26 cellular contexts compared by ENCODE assay signal in the genomic region with DNA sequence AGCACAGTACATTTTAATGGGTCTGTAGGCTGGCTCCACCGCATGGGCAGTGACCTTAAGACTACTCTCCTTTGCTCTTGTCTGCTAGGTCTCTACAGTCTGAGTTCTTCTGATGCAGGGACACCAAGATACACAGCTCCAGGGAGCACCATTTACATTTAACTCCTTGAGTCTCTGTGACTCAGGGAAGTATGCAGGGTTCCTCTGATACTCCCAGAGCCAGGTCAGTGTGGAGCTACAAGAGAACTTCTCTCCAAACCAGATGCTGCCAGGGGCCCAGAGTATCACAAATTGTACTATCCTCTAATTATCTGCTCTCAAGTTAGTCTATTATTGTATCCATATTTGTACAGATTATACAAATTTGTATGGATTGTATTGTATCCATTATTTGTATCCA. TPM values are rescaled to one million over a fixed set of nuclear protein-coding genes. Genes with fewer than 3 reads are reported as not detected.
DNase-seq lines count a peak whose midpoint lies in the region; ATAC-seq, FAIRE-seq and TF ChIP-seq lines count a peak whose summit lies in the region.
"Had no signal": no experiment of that assay in that cellular context is flagged by ENCODE, and none has a peak within 500 bp of the region (broad histone marks: within the 10 kb centered on the region; RNA-seq: fewer than 3 reads in every experiment).

No MANE protein-coding gene starts in this region.

- no peak for FAIRE-seq in GM12892 (lab: Jason Lieb, UNC)
- FAIRE-seq: endometrium, H54 had no signal

- no peak overlapping the region for H2BK5ac ChIP-seq in IMR-90 (ENCODE audit: low read depth, low read length, poor library complexity, severe bottlenecking)

- TF ChIP-seq POLR2A in IMR-90 (IDR thresholded peaks at IDR 0.05; ENCODE audit: low read depth, low read length) = no peak
- TF ChIP-seq POLR2A in GM12892 (IDR thresholded peaks at IDR 0.05; ENCODE audit: low read depth, low read length) = no peak
- no peak for TF ChIP-seq POLR2A in esophagus squamous epithelium (IDR thresholded peaks at IDR 0.05)

- no peaks in the 10 kb centered on the region for H3K9me2 ChIP-seq in hepatocyte (replicated peaks; ENCODE audit: insufficient read depth)

- H3K4ac ChIP-seq in IMR-90 (ENCODE audit: low read depth, low read length) = 0 out of 2 replicates have a peak overlapping the region, but pooled peaks have one; percentile 20

- H4K5ac ChIP-seq in IMR-90 (ENCODE audit: low read depth, low read length) = no peak overlapping the region

- peak overlapping the region; percentile 23; the same call in 1 of the 2 replicates for H4K91ac ChIP-seq in IMR-90 (ENCODE audit: insufficient read depth, low read depth, low read length)

- peak overlapping the region; percentile 27; the same call in 1 of the 2 replicates for H3K14ac ChIP-seq in IMR-90 (replicated peaks; ENCODE audit: low read depth, low read length)

- no peaks in the 10 kb centered on the region for H3K27me3 Mint-ChIP-seq in CD4-positive, alpha-beta memory T cell
- H3K27me3 Mint-ChIP-seq: activated CD4-positive, alpha-beta memory T cell treated with anti-CD3 and anti-CD28 coated beads for 36 hours; stimulated activated memory B cell treated with anti-CD40 and anti-IgM and Interleukin-4, amounts not matched to agents 10 μg/mL and 1 μg/mL and 100 μg/mL, for 72 hours had no signal

- H3K4me2 ChIP-seq in IMR-90 (ENCODE audit: low read depth, low read length) (no peak overlapping the region), hepatocyte (no peak overlapping the region), smooth muscle cell (no peak overlapping the region)

- H3K18ac ChIP-seq in IMR-90 (ENCODE audit: low read depth, low read length) = no peak overlapping the region

- peak overlapping the region; percentile 12; the same call in 1 of the 3 replicates for H2BK15ac ChIP-seq in IMR-90 (ENCODE audit: low read depth, low read length)

- H2AFZ ChIP-seq in IMR-90 (replicated peaks; ENCODE audit: low read length, poor library complexity) (no peak overlapping the region), hepatocyte (no peak overlapping the region), smooth muscle cell (ENCODE audit: low read depth) (no peak overlapping the region)

- no peak overlapping the region for H3K23ac ChIP-seq in IMR-90 (ENCODE audit: low read depth, low read length)

- no TSS peak for BruUV-seq in IMR-90 (replicated peaks; lab: Mats Ljungman, UMichigan)

- CTCF ChIA-PET in CD4-positive, alpha-beta memory T cell (lab: Charles Lee; ENCODE audit: partially characterized antibody) = interaction anchor here (0.8 to 9.2 kb wide), 4 partner anchors 12 to 93 kb away, joined by 3 to 83 read pairs (median 55); a partner anchor contains a TSS
- CTCF ChIA-PET in IMR-90 (lab: Yijun Ruan, JAX) = interaction anchor here (1.2 kb wide), 1 partner anchor 11 kb away, joined by 3 read pairs; no protein-coding TSS in a partner anchor

- peaks cover 60 to 99% (median 77%) of the 10 kb centered on the region in 4 donors for H3K4me1 Mint-ChIP-seq in CD4-positive, alpha-beta memory T cell

- dilution Hi-C loops in IMR-90 (cut with HindIII; ENCODE audit: low sequenced_read_pairs, unreplicated experiment) = no loop called here

- H2BK20ac ChIP-seq in IMR-90 (ENCODE audit: low read depth, low read length) = peak overlapping the region; percentile 16; the same call in 1 of the 2 replicates

- H2BK120ac ChIP-seq in IMR-90 (ENCODE audit: low read depth, low read length) = peak overlapping the region; percentile 30; the same call in 1 of the 2 replicates

- TF ChIP-seq RAD21 in IMR-90 (IDR thresholded peaks at IDR 0.05; ENCODE audit: low read length) = no peak

- peaks cover 90% of the 10 kb centered on the region for H3K4me1 ChIP-seq in CD4-positive, alpha-beta memory T cell (ENCODE audit: insufficient read depth, low read length)
- H3K4me1 ChIP-seq in IMR-90 (ENCODE audit: control insufficient read depth, insufficient read depth, low read length) (peaks cover 26% of the 10 kb centered on the region), hepatocyte (ENCODE audit: insufficient read depth) (peaks cover 45% of the 10 kb centered on the region), smooth muscle cell (ENCODE audit: low read depth) (peaks cover 24% of the 10 kb centered on the region), esophagus squamous epithelium (peaks cover 18 to 62% (median 35%) of the 10 kb centered on the region in 3 donors)

- intact Hi-C loops in CD4-positive, alpha-beta memory T cell (cut with micrococcal nuclease) = no loop called here
- intact Hi-C loops in IMR-90 (cut with micrococcal nuclease) (loop anchor here (1.0 kb wide), 1 partner anchor 30 kb away; no protein-coding TSS in a partner anchor), esophagus squamous epithelium (cut with DNase I) (loop anchor here (10.0 kb wide), 1 partner anchor 63 kb away; no protein-coding TSS in a partner anchor)

- no peaks in the 10 kb centered on the region for H3K36me3 ChIP-seq in CD4-positive, alpha-beta memory T cell (ENCODE audit: insufficient read depth, low read length)
- H3K36me3 ChIP-seq in IMR-90 (ENCODE audit: control insufficient read depth, insufficient read depth, low read length) (no peaks in the 10 kb centered on the region), hepatocyte (replicated peaks; ENCODE audit: insufficient read depth, low read depth) (no peaks in the 10 kb centered on the region), smooth muscle cell (ENCODE audit: low read depth) (no peaks in the 10 kb centered on the region), esophagus squamous epithelium (no peaks in the 10 kb centered on the region)
- H3K36me3 ChIP-seq: SJSA1 had no signal

- H3K56ac ChIP-seq in IMR-90 (ENCODE audit: extremely low read depth, insufficient read depth, low read length) = no peak overlapping the region

- H4K20me1 ChIP-seq in IMR-90 (ENCODE audit: insufficient read depth, low read length) (no peaks in the 10 kb centered on the region), hepatocyte (ENCODE audit: insufficient read depth, poor library complexity, severe bottlenecking) (no peaks in the 10 kb centered on the region), smooth muscle cell (ENCODE audit: low read depth) (no peaks in the 10 kb centered on the region)

- TF ChIP-seq CTCF in IMR-90 (conservative IDR thresholded peaks at IDR 0.05; ENCODE audit: low read depth, low read length) (no peak), hepatocyte (IDR thresholded peaks at IDR 0.05; ENCODE audit: poor library complexity) (no peak), smooth muscle cell (IDR thresholded peaks at IDR 0.05; ENCODE audit: borderline replicate concordance, insufficient read depth, poor library complexity, severe bottlenecking) (no peak), esophagus squamous epithelium (IDR thresholded peaks at IDR 0.05) (no peak)

- no peaks in the 10 kb centered on the region for H3K79me2 ChIP-seq in hepatocyte
- no peaks in the 10 kb centered on the region for H3K79me2 ChIP-seq in smooth muscle cell (ENCODE audit: low read depth)

- peaks cover 0 to 2% of the 10 kb centered on the region in 2 donors for H3K36me3 Mint-ChIP-seq in CD4-positive, alpha-beta memory T cell
- H3K36me3 Mint-ChIP-seq: activated CD4-positive, alpha-beta memory T cell treated with anti-CD3 and anti-CD28 coated beads for 36 hours; CD8-positive, alpha-beta T cell; stimulated activated memory B cell treated with anti-CD40 and anti-IgM and Interleukin-4, amounts not matched to agents 10 μg/mL and 1 μg/mL and 100 μg/mL, for 72 hours had no signal

- H3K79me1 ChIP-seq in IMR-90 (ENCODE audit: low read depth in 1 of 2, low read length in 2 of 2) = peaks cover 0 to 6% of the 10 kb centered on the region in 2 experiments; a peak in 1 of 4 replicates

- peaks cover 44% of the 10 kb centered on the region for H3F3A ChIP-seq in smooth muscle cell (ENCODE audit: low read depth)

- H3K9ac ChIP-seq in IMR-90 (ENCODE audit: low read depth, low read length) = no peak overlapping the region
- H3K9ac ChIP-seq in smooth muscle cell (ENCODE audit: low read depth) = no peak overlapping the region

- no peak overlapping the region for H3K4me3 ChIP-seq in CD4-positive, alpha-beta memory T cell (ENCODE audit: low read length in 2 of 2)
- H3K4me3 ChIP-seq in IMR-90 (ENCODE audit: insufficient read depth, low read depth, low read length) (no peak overlapping the region), hepatocyte (no peak overlapping the region), smooth muscle cell (no peak overlapping the region), esophagus squamous epithelium (no peak overlapping the region)
- H3K4me3 ChIP-seq: SJSA1 had no signal

- no peaks in the 10 kb centered on the region for H3K9me3 ChIP-seq in CD4-positive, alpha-beta memory T cell (ENCODE audit: control insufficient read depth in 1 of 2, low read length in 2 of 2)
- H3K9me3 ChIP-seq in IMR-90 (ENCODE audit: control insufficient read depth, insufficient read depth, low read length) (peaks cover 3% of the 10 kb centered on the region; the same call in 1 of the 2 replicates), hepatocyte (ENCODE audit: low read depth) (no peaks in the 10 kb centered on the region), smooth muscle cell (replicated peaks; ENCODE audit: low read depth) (no peaks in the 10 kb centered on the region), esophagus squamous epithelium (no peaks in the 10 kb centered on the region)

- H3K27ac ChIP-seq in CD4-positive, alpha-beta memory T cell (ENCODE audit: low read depth, low read length) = no peak overlapping the region
- H3K27ac ChIP-seq in IMR-90 (ENCODE audit: insufficient read depth, low read length) (no peak overlapping the region), hepatocyte (peak overlapping the region; percentile 99), smooth muscle cell (ENCODE audit: low read depth) (peak overlapping the region; percentile 92), esophagus squamous epithelium (peak overlapping the region in 2 of 4 donors; percentile 40 to 87)
- H3K27ac ChIP-seq: SJSA1 had no signal

- peak overlapping the region in 5 of 7 donors; percentile 63 to 98 (median 93) for H3K27ac Mint-ChIP-seq in CD4-positive, alpha-beta memory T cell
- H3K27ac Mint-ChIP-seq: activated CD4-positive, alpha-beta memory T cell treated with anti-CD3 and anti-CD28 coated beads for 36 hours had no signal

- peaks cover 21% of the 10 kb centered on the region for H3K9me1 ChIP-seq in IMR-90 (ENCODE audit: insufficient read depth, low read length)

- peak overlapping the region; percentile 66 for H2AK5ac ChIP-seq in IMR-90 (ENCODE audit: low read depth, low read length)

- H2AK9ac ChIP-seq in IMR-90 (replicated peaks; ENCODE audit: low read depth, low read length, poor library complexity) = no peak overlapping the region

- peaks cover 0 to 5% (median 0%) of the 10 kb centered on the region in 8 donors for H3K9me3 Mint-ChIP-seq in CD4-positive, alpha-beta memory T cell

- no peak for DNase-seq in CD4-positive, alpha-beta memory T cell
- DNase-seq in IMR-90 = no peak
- DNase-seq in hepatocyte (ENCODE audit: low spot score) = no peak
- no peak for DNase-seq in smooth muscle cell (lab: John Stamatoyannopoulos, UW; ENCODE audit: unreplicated experiment)
- DNase-seq in GM12892 (ENCODE audit: insufficient read length) = no peak
- no peak for DNase-seq in hypothalamus (lab: John Stamatoyannopoulos, UW)
- DNase-seq in esophagus squamous epithelium (lab: John Stamatoyannopoulos, UW) = no peak
- DNase-seq: activated CD4-positive, alpha-beta memory T cell treated with anti-CD3 and anti-CD28 coated beads for 36 hours; activated T-cell treated with anti-CD3 and anti-CD28 coated beads for 4 hours; CD8-positive, alpha-beta T cell; central memory CD4-positive, alpha-beta T cell; dermis blood vessel endothelial cell; DMS153; islet precursor cell; KBM-7; NCI-H1105; NCI-H2029 treated with DMSO at 0.1 percent for 48 hours; right cardiac atrium; stimulated activated CD4-positive, alpha-beta T cell treated with anti-CD3 and anti-CD28 coated beads, Interleukin-12 subunit alpha, Interleukin-12 subunit beta, amount 100 ng/mL, for 4 hours; stimulated activated CD4-positive, alpha-beta T cell treated with anti-CD3 and anti-CD28 coated beads, Interleukin-4, amount 100 ng/mL, for 24 hours had no signal

- in situ Hi-C loops in IMR-90 (cut with MboI; ENCODE audit: low sequenced_read_pairs) = no loop called here

- POLR2A ChIA-PET in CD4-positive, alpha-beta memory T cell (lab: Charles Lee; ENCODE audit: partially characterized antibody) = interaction anchor here (1.0 to 28.0 kb wide), 6 partner anchors 1 to 113 kb away, joined by 3 to 1973 read pairs (median 789); a partner anchor contains a TSS
- POLR2A ChIA-PET in IMR-90 (lab: Charles Lee; ENCODE audit: unreplicated experiment) = no interaction called here

- WGBS in IMR-90 (ENCODE audit: extremely low coverage in 2 of 2, insufficient read length in 1 of 2), 2 experiments = 83% methylated on average over 1 of the region's 1 CpG; no CpG with 5 or more reads in 1 of the 2 experiments
- WGBS in hepatocyte (ENCODE audit: low lambda C conversion rate, missing lambda C conversion rate) = 84% methylated on average over 1 of the region's 1 CpG
- WGBS in smooth muscle cell (ENCODE audit: low lambda C conversion rate) = 87% methylated on average over 1 of the region's 1 CpG
- WGBS in esophagus squamous epithelium, 2 donors = 95 to 100% methylated on average over 1 of the region's 1 CpG

- H4K8ac ChIP-seq in IMR-90 (ENCODE audit: low read depth in 2 of 2, low read length in 2 of 2) = no peak overlapping the region; a peak in 1 of 4 replicates

- H3K4me3 Mint-ChIP-seq in CD4-positive, alpha-beta memory T cell = peak overlapping the region in 2 of 8 donors; percentile 26 to 47
- H3K4me3 Mint-ChIP-seq: activated CD4-positive, alpha-beta memory T cell treated with anti-CD3 and anti-CD28 coated beads for 36 hours; CD8-positive, alpha-beta T cell; neural crest cell; stimulated activated memory B cell treated with anti-CD40 and anti-IgM and Interleukin-4, amounts not matched to agents 10 μg/mL and 1 μg/mL and 100 μg/mL, for 72 hours had no signal

- no peak for ATAC-seq in IMR-90 (ENCODE audit: low read depth)
- ATAC-seq in HG03095 (IDR thresholded peaks at IDR 0.05; ENCODE audit: unreplicated experiment) = no peak
- ATAC-seq: CD8-positive, alpha-beta T cell; right cardiac atrium; stimulated activated memory B cell treated with anti-CD40 and anti-IgM and Interleukin-4, amounts not matched to agents 10 μg/mL and 1 μg/mL and 100 μg/mL, for 72 hours had no signal

- no peaks in the 10 kb centered on the region for H3K27me3 ChIP-seq in CD4-positive, alpha-beta memory T cell (ENCODE audit: insufficient read depth, low read length)
- H3K27me3 ChIP-seq in IMR-90 (ENCODE audit: control insufficient read depth, insufficient read depth, low read length) (no peaks in the 10 kb centered on the region), hepatocyte (no peaks in the 10 kb centered on the region), smooth muscle cell (ENCODE audit: low read depth) (no peaks in the 10 kb centered on the region), esophagus squamous epithelium (no peaks in the 10 kb centered on the region)
- H3K27me3 ChIP-seq: SJSA1 had no signal

RNA-seq across cellular contexts. Expression of a gene that starts 15.2 kb away (rescaled TPM):
- 100 to 1,000 TPM; 227 to 242 TPM for total RNA-seq in CD4-positive, alpha-beta memory T cell
- 100 to 1,000 TPM in 1 of 2 donors, 10 to 100 TPM in 1; 60.3 to 127 TPM for polyA plus RNA-seq in CD4-positive, alpha-beta memory T cell
- total RNA-seq in IMR-90 (2012; rRNA removed) (6.5 and 19.7 TPM in 2 replicates), hepatocyte (101 and 111 TPM in 2 replicates), smooth muscle cell (133 and 166 TPM in 2 replicates), esophagus squamous epithelium (100 to 1,000 TPM in 3 of 4 donors, 10 to 100 TPM in 1; 75.4 to 364 (median 152) TPM)
- polyA plus RNA-seq in IMR-90 (2012; rRNA removed) (82.3 and 140 TPM in 2 replicates), hepatocyte (345 and 404 TPM in 2 replicates), smooth muscle cell (418 and 450 TPM in 2 replicates)
- polyA plus RNA-seq in IMR-90 (2012; cell fraction: cytosol; rRNA removed) = 116 and 171 TPM in 2 replicates
- polyA plus RNA-seq in IMR-90 (2012; cell fraction: nucleus; rRNA removed; ENCODE audit: low replicate concordance) = 95.1 and 247 TPM in 2 replicates
- polyA plus RNA-seq in GM12892 (2012; ENCODE audit: missing spikeins) = 61.9 TPM

Comparison
In these comparisons a context has a peak if more than half of its experiments do, and no peak if none do; other contexts are left out.
1. H3K27ac ChIP-seq: peak in hepatocyte (single experiment) and smooth muscle cell (single experiment); none in CD4-positive, alpha-beta memory T cell (single experiment) and IMR-90 (single experiment).